1 cellular context compared by ENCODE assay signal in genomic region chr5:76402251-76402879, GRCh38.
TF ChIP-seq lines count a peak whose summit lies in the region.

No MANE protein-coding gene starts in this region.

TF ChIP-seq in K562, 482 proteins besides CTCF, POLR2A, EP300 and RAD21 (continued from another document and continues in another):
- TF ChIP-seq MGA (IDR thresholded peaks at IDR 0.05) (peak; percentile 26; the same call in 1 of the 2 replicates), ZBTB9 (CRISPR knock-in tag; IDR thresholded peaks at IDR 0.05) (no peak), CUX1 (CRISPR knock-in tag; IDR thresholded peaks at IDR 0.05) (0 out of 2 replicates have a peak, but pooled peaks have one; percentile 39), ZNF134 (CRISPR knock-in tag; conservative IDR thresholded peaks at IDR 0.05) (no peak), GTF3C2 (IDR thresholded peaks at IDR 0.05; ENCODE audit: borderline replicate concordance, extremely low read depth, insufficient read length) (no peak), FOXA3 (CRISPR knock-in tag; conservative IDR thresholded peaks at IDR 0.05 in 1 of 2, IDR thresholded peaks at IDR 0.05 in 1 of 2) (no peak), MNT (conservative IDR thresholded peaks at IDR 0.05) (no peak; a peak in 2 of 4 replicates), BMI1 (IDR thresholded peaks at IDR 0.05; ENCODE audit: low read length) (no peak), NUFIP1 (IDR thresholded peaks at IDR 0.05; ENCODE audit: partially characterized antibody) (no peak), TRIM25 (IDR thresholded peaks at IDR 0.05; ENCODE audit: borderline replicate concordance) (no peak), NFYB (IDR thresholded peaks at IDR 0.05; ENCODE audit: extremely low read depth, insufficient read length) (no peak), TFAM (CRISPR knock-in tag; conservative IDR thresholded peaks at IDR 0.05) (no peak), BCL6 (CRISPR knock-in tag; IDR thresholded peaks at IDR 0.05) (no peak), MEIS2 (IDR thresholded peaks at IDR 0.05; ENCODE audit: partially characterized antibody) (no peak), STAT6 (CRISPR knock-in tag; IDR thresholded peaks at IDR 0.05) (no peak), GTF2F1 (IDR thresholded peaks at IDR 0.05; ENCODE audit: low read depth, low read length) (no peak), SRSF7 (optimal IDR thresholded peaks at IDR 0.05; ENCODE audit: low read depth, low read length) (no peak), YBX1 (IDR thresholded peaks at IDR 0.05) (no peak), MYC (IDR thresholded peaks at IDR 0.05; ENCODE audit: low read depth, low read length) (peak; percentile 54; the same call in 1 of the 2 replicates), MYC (CRISPR knock-in tag; IDR thresholded peaks at IDR 0.05; ENCODE audit: borderline replicate concordance, low read depth) (no peak), NR3C1 (CRISPR knock-in tag; IDR thresholded peaks at IDR 0.05) (no peak), CBFA2T2 (conservative IDR thresholded peaks at IDR 0.05) (peak; percentile 74), TCF15 (CRISPR knock-in tag; IDR thresholded peaks at IDR 0.05) (no peak)
